Comparison of ENCODE assay signal across 17 cellular contexts in genomic region chr3:124529826-124530571, GRCh38.
DNase-seq lines count a peak whose midpoint lies in the region; TF ChIP-seq lines count a peak whose summit lies in the region.
"Had no signal": no experiment of that assay in that cellular context is flagged by ENCODE, and none has a peak within 500 bp of the region (broad histone marks: within the 10 kb centered on the region; RNA-seq: fewer than 3 reads in every experiment).

No MANE protein-coding gene starts in this region.

- no peaks in the 10 kb centered on the region for H3K4me1 ChIP-seq in A673 (ENCODE audit: insufficient read depth, low read length, poor library complexity, severe bottlenecking)
- H3K4me1 ChIP-seq in neural progenitor cell = peaks cover 6% of the 10 kb centered on the region
- H3K4me1 ChIP-seq: colonic mucosa, psoas muscle, transverse colon had no signal

- H3K27ac ChIP-seq in A673 (ENCODE audit: low read depth, low read length, poor library complexity, severe bottlenecking) (no peak overlapping the region), brain microvascular endothelial cell (no peak overlapping the region), neural progenitor cell (no peak overlapping the region)
- H3K27ac ChIP-seq: colonic mucosa, psoas muscle, transverse colon had no signal

- H3K27me3 ChIP-seq in A673 (replicated peaks; ENCODE audit: insufficient read depth, low read depth, low read length, poor library complexity) (no peaks in the 10 kb centered on the region), brain microvascular endothelial cell (replicated peaks) (no peaks in the 10 kb centered on the region), neural progenitor cell (no peaks in the 10 kb centered on the region)
- H3K27me3 ChIP-seq: colonic mucosa, transverse colon had no signal

- no peak overlapping the region for H2AFZ ChIP-seq in neural progenitor cell (replicated peaks)

- POLR2A ChIA-PET in A673 (lab: Charles Lee; ENCODE audit: low non-redundant PET) = no interaction called here

- CTCF ChIA-PET in A673 (lab: Charles Lee) = no interaction called here

- H3K9me3 ChIP-seq in A673 (ENCODE audit: low read depth, low read length, poor library complexity, severe bottlenecking) (no peaks in the 10 kb centered on the region), neural progenitor cell (ENCODE audit: low read depth) (no peaks in the 10 kb centered on the region)
- H3K9me3 ChIP-seq: colonic mucosa, psoas muscle, transverse colon had no signal

- H3K36me3 Mint-ChIP-seq in neural progenitor cell = peaks cover 4% of the 10 kb centered on the region
- H3K36me3 Mint-ChIP-seq in T-helper 2 cell treated with Interferon-gamma antibody and Interleukin-4, amounts not matched to agents 5 μg/mL and 100 μg/mL, for 36 hours (ENCODE audit: low read depth) = no peaks in the 10 kb centered on the region

- peaks cover 9% of the 10 kb centered on the region for H3K4me1 Mint-ChIP-seq in neural progenitor cell
- no peaks in the 10 kb centered on the region for H3K4me1 Mint-ChIP-seq in T-helper 2 cell treated with Interferon-gamma antibody and Interleukin-4, amounts not matched to agents 5 μg/mL and 100 μg/mL, for 36 hours (ENCODE audit: low read depth)

- H3K27me3 Mint-ChIP-seq in neural progenitor cell (ENCODE audit: insufficient read depth, low read depth) = no peaks in the 10 kb centered on the region
- H3K27me3 Mint-ChIP-seq in T-helper 2 cell treated with Interferon-gamma antibody and Interleukin-4, amounts not matched to agents 5 μg/mL and 100 μg/mL, for 36 hours (ENCODE audit: low read depth) = peaks cover 7% of the 10 kb centered on the region

- H3K27ac Mint-ChIP-seq in neural progenitor cell = no peak overlapping the region
- H3K27ac Mint-ChIP-seq in T-helper 2 cell treated with Interferon-gamma antibody and Interleukin-4, amounts not matched to agents 5 μg/mL and 100 μg/mL, for 36 hours = no peak overlapping the region

- peak; percentile 35 for DNase-seq in A673 (ENCODE audit: low spot score)
- DNase-seq in HT1080 (ENCODE audit: low read depth) = peak; percentile 88
- DNase-seq in brain microvascular endothelial cell = peak; percentile 2
- DNase-seq in kidney tubule cell (ENCODE audit: low spot score) = peak; percentile 74
- no peak for DNase-seq in activated CD4-positive, alpha-beta T cell treated with anti-CD3 and anti-CD28 coated beads for 4 hours
- no peak for DNase-seq in neural progenitor cell (ENCODE audit: low spot score)
- no peak for DNase-seq in T-helper 2 cell treated with Interferon-gamma antibody and Interleukin-4, amounts not matched to agents 5 μg/mL and 100 μg/mL, for 36 hours (ENCODE audit: low spot score)
- no peak for DNase-seq in stimulated activated CD8-positive, alpha-beta memory T cell treated with anti-CD3 and anti-CD28 coated beads, Interleukin-4, amount 100 ng/mL, for 48 hours
- DNase-seq: activated CD4-positive, CD25-positive, alpha-beta regulatory T cell treated with anti-CD3 and anti-CD28 coated beads, Interleukin-2, amount 50 U/mL, for 72 hours; activated T-cell treated with anti-CD3 and anti-CD28 coated beads for 4 hours; colonic mucosa; DMS79 treated with DMSO at 0.1 percent for 48 hours; GOT3; MV-4-11; NCI-H2171 treated with DMSO at 0.1 percent for 48 hours; psoas muscle; transverse colon had no signal

- H3F3A ChIP-seq in neural progenitor cell (ENCODE audit: low read depth) = no peaks in the 10 kb centered on the region

- no peak for TF ChIP-seq CTCF in A673 (conservative IDR thresholded peaks at IDR 0.05; ENCODE audit: low read depth, low read length)
- TF ChIP-seq CTCF in brain microvascular endothelial cell (IDR thresholded peaks at IDR 0.05; ENCODE audit: low read depth, low read length, missing control alignments) = no peak
- no peak for TF ChIP-seq CTCF in neural progenitor cell (IDR thresholded peaks at IDR 0.05)

- in situ Hi-C loops in brain microvascular endothelial cell (cut with HindIII; ENCODE audit: low pct_ligation_motif_present, low sequenced_read_pairs) = no loop called here

- no peaks in the 10 kb centered on the region for H3K36me3 ChIP-seq in A673 (ENCODE audit: insufficient read depth, low read length, poor library complexity, severe bottlenecking)
- H3K36me3 ChIP-seq in brain microvascular endothelial cell (replicated peaks) = no peaks in the 10 kb centered on the region
- H3K36me3 ChIP-seq in neural progenitor cell = no peaks in the 10 kb centered on the region
- H3K36me3 ChIP-seq: colonic mucosa, transverse colon had no signal

- BruUV-seq in A673 (replicated peaks; lab: Mats Ljungman, UMichigan) = no TSS peak

- no peaks in the 10 kb centered on the region for H3K9me3 Mint-ChIP-seq in neural progenitor cell
- no peaks in the 10 kb centered on the region for H3K9me3 Mint-ChIP-seq in T-helper 2 cell treated with Interferon-gamma antibody and Interleukin-4, amounts not matched to agents 5 μg/mL and 100 μg/mL, for 36 hours

- intact Hi-C loops in A673 (cut with micrococcal nuclease; ENCODE audit: unreplicated experiment) = no loop called here

- no peak overlapping the region for H3K4me3 ChIP-seq in A673 (ENCODE audit: low read depth, low read length, poor library complexity, severe bottlenecking)
- no peak overlapping the region for H3K4me3 ChIP-seq in brain microvascular endothelial cell (ENCODE audit: low read depth, low read length)
- no peak overlapping the region for H3K4me3 ChIP-seq in neural progenitor cell
- H3K4me3 ChIP-seq: colonic mucosa, psoas muscle, transverse colon had no signal

- no peak overlapping the region for H3K4me3 Mint-ChIP-seq in neural progenitor cell
- no peak overlapping the region for H3K4me3 Mint-ChIP-seq in T-helper 2 cell treated with Interferon-gamma antibody and Interleukin-4, amounts not matched to agents 5 μg/mL and 100 μg/mL, for 36 hours

- no peak overlapping the region for H3K9ac ChIP-seq in neural progenitor cell

- H3K79me2 ChIP-seq in neural progenitor cell (ENCODE audit: low read depth) = no peaks in the 10 kb centered on the region

- H3K4me2 ChIP-seq in neural progenitor cell = no peak overlapping the region

- H4K20me1 ChIP-seq in neural progenitor cell (ENCODE audit: low read depth) = no peaks in the 10 kb centered on the region

Comparison
In these comparisons a context has a peak if more than half of its experiments do, and no peak if none do; other contexts are left out.
1. DNase-seq: peak in A673 (single experiment), HT1080 (single experiment), brain microvascular endothelial cell (single experiment) and kidney tubule cell (single experiment); none in activated CD4-positive, alpha-beta T cell treated with anti-CD3 and anti-CD28 coated beads for 4 hours (0 of 2), neural progenitor cell (single experiment), T-helper 2 cell treated with Interferon-gamma antibody and Interleukin-4, amounts not matched to agents 5 μg/mL and 100 μg/mL, for 36 hours (single experiment) and stimulated activated CD8-positive, alpha-beta memory T cell treated with anti-CD3 and anti-CD28 coated beads, Interleukin-4, amount 100 ng/mL, for 48 hours (single experiment).